Comparison of ENCODE assay signal across 1 cellular context in the genomic region with DNA sequence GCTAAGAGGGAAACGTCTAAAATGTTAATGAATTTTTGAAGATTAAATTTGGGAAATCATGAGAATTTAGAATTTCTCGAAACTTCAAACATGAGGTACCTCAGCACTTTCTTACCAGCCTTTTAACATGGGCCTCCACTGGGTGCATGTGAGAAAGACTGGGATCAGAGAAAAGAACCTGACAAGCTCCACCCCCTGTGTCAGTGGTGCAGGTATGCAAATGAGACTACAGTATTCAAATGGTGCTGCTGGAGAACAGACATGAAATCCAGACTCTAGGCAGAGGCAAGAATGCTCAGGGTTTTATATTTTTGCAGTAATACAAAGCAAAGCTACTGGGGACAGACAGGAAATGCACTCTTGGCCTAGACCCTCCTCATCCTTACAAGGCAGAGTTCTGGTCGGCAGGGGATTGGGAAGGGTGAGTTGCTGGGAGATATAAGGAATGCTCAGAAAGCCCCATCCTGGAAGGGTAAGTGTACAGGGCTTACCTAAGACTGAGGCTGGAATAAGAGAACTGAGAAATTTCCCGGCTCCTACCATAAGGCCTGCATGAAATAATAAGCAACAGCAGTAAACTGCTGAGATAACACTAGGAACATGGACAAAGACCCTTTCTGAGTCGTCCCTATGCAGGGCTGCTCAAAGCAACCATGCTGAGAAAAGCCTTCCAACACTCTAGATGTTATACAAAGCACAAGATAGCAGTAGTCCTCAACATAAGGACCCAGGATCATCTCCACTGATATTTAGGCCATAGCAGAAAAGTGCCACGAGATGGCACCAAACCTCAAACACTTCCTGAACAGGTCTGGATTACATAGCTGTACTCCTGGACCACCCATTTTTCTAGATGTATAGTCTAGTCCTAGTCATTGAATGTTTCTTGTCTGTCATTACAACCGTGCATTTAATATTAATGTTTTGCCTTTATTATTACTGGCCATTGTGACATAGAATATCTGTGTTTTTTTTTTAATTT.
TF ChIP-seq lines count a peak whose summit lies in the region.

No MANE protein-coding gene starts in this region.

TF ChIP-seq in HepG2, 621 proteins besides CTCF, POLR2A, EP300 and RAD21 (continued from another document):
- TF ChIP-seq, protein P1, sequence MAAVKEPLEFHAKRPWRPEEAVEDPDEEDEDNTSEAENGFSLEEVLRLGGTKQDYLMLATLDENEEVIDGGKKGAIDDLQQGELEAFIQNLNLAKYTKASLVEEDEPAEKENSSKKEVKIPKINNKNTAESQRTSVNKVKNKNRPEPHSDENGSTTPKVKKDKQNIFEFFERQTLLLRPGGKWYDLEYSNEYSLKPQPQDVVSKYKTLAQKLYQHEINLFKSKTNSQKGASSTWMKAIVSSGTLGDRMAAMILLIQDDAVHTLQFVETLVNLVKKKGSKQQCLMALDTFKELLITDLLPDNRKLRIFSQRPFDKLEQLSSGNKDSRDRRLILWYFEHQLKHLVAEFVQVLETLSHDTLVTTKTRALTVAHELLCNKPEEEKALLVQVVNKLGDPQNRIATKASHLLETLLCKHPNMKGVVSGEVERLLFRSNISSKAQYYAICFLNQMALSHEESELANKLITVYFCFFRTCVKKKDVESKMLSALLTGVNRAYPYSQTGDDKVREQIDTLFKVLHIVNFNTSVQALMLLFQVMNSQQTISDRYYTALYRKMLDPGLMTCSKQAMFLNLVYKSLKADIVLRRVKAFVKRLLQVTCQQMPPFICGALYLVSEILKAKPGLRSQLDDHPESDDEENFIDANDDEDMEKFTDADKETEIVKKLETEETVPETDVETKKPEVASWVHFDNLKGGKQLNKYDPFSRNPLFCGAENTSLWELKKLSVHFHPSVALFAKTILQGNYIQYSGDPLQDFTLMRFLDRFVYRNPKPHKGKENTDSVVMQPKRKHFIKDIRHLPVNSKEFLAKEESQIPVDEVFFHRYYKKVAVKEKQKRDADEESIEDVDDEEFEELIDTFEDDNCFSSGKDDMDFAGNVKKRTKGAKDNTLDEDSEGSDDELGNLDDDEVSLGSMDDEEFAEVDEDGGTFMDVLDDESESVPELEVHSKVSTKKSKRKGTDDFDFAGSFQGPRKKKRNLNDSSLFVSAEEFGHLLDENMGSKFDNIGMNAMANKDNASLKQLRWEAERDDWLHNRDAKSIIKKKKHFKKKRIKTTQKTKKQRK (IDR thresholded peaks at IDR 0.05; ENCODE audit: low read length): no peak
- TF ChIP-seq, protein P2, sequence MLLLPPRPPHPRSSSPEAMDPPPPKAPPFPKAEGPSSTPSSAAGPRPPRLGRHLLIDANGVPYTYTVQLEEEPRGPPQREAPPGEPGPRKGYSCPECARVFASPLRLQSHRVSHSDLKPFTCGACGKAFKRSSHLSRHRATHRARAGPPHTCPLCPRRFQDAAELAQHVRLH (CRISPR knock-in tag; IDR thresholded peaks at IDR 0.05; ENCODE audit: borderline replicate concordance, low read depth): no peak
- TF ChIP-seq ZNF598 (CRISPR knock-in tag; IDR thresholded peaks at IDR 0.05; ENCODE audit: borderline replicate concordance): no peak
